Comparison of ENCODE assay signal across 8 cellular contexts in the genomic region with DNA sequence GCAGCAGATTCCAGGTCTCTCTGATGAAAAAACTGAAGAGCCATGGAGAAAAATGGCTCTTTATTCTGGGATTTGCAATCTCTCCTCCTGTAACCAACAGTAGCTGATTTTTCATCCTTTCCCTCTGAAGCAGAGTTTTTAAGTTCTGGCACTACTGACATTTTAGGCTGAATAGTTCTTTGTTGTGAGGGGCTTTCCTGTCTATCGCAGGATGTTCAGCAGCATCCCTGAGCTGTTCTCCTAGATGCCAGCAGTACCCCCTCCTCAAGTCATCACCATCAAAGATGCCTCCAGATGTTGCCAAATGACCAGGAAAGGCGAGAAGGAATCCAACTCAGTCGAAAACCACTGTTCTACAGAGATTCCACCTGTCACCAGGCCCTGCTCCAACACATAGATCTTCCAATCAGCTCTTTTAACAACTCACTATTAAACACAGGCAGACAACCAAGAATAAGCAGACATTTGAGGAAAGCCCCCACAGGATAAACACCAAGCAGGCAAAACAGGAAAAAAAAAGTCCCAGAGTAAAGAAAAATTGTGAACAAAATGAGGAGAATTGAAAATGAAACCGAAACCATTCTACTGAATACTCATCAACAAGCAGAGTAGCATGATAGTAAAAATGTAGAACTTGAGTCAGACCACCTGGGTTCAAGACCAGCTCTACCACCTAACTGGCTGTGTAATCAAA.
A peak's percentile ranks its signal among the peaks of the same experiment; 100 is the strongest.
DNase-seq lines count a peak whose midpoint lies in the region; ATAC-seq and TF ChIP-seq lines count a peak whose summit lies in the region.

No MANE protein-coding gene starts in this region.

- no peaks in the 10 kb centered on the region for H4K20me1 ChIP-seq in BLaER1 treated with 17β-estradiol and CSF1 and Interleukin-3, amounts not matched to agents 10 nM and 100 nM

- peak overlapping the region in 10 of 11 experiments; percentile 2 to 61 (median 30); a peak in 13 of 22 replicates for H3K27ac ChIP-seq in BLaER1 treated with 17β-estradiol and CSF1 and Interleukin-3, amounts not matched to agents 10 nM and 100 nM
- H3K27ac ChIP-seq in duodenal mucosa (ENCODE audit: low read depth, low read length) (no peak overlapping the region), sigmoid colon (peak overlapping the region; percentile 61 to 75 (median 68))

- H3K9me3 ChIP-seq in BLaER1 treated with 17β-estradiol and CSF1 and Interleukin-3, amounts not matched to agents 10 nM and 100 nM (replicated peaks in 1 of 11), result no peaks in the 10 kb centered on the region
- H3K9me3 ChIP-seq in duodenal mucosa (ENCODE audit: control insufficient read depth in 1 of 2, low read length in 2 of 2) (no peaks in the 10 kb centered on the region), sigmoid colon (no peaks in the 10 kb centered on the region)

- H3K9ac ChIP-seq in BLaER1 treated with 17β-estradiol and CSF1 and Interleukin-3, amounts not matched to agents 10 nM and 100 nM, result peak overlapping the region in 6 of 11 experiments; percentile 6 to 47 (median 38); a peak in 10 of 22 replicates
- peak overlapping the region in 1 of 2 donors; percentile 35 for H3K9ac ChIP-seq in duodenal mucosa (ENCODE audit: low read depth in 1 of 2, low read length in 2 of 2)

- no peaks in the 10 kb centered on the region for H3K27me3 ChIP-seq in BLaER1 treated with 17β-estradiol and CSF1 and Interleukin-3, amounts not matched to agents 10 nM and 100 nM
- H3K27me3 ChIP-seq in duodenal mucosa (ENCODE audit: control insufficient read depth in 1 of 2, insufficient read depth in 2 of 2, low read length in 2 of 2) (no peaks in the 10 kb centered on the region), sigmoid colon (no peaks in the 10 kb centered on the region)

- DNase-seq in NB4 (ENCODE audit: low read depth), result peak; percentile 1
- DNase-seq in sigmoid colon, result no peak
- DNase-seq in NCI-H2171 treated with DMSO at 0.1 percent for 48 hours (lab: John Stamatoyannopoulos, UW), result no peak
- DNase-seq in NCI-H1694 (lab: John Stamatoyannopoulos, UW), result no peak
- no peak for DNase-seq in activated CD4-positive, CD25-positive, alpha-beta regulatory T cell treated with anti-CD3 and anti-CD28 coated beads, Interleukin-2, amount 50 U/mL, for 72 hours

- H3K4me3 ChIP-seq in BLaER1 treated with 17β-estradiol and CSF1 and Interleukin-3, amounts not matched to agents 10 nM and 100 nM, result peak overlapping the region in 3 of 10 experiments; percentile 11 to 30 (median 11); a peak in 3 of 20 replicates
- H3K4me3 ChIP-seq in NB4 (ENCODE audit: low read depth, low read length) (no peak overlapping the region), duodenal mucosa (ENCODE audit: low read depth in 1 of 2, low read length in 2 of 2) (peak overlapping the region; percentile 23 to 34), sigmoid colon (peak overlapping the region in 3 of 4 donors; percentile 24 to 32 (median 31))

- ATAC-seq in GM21381 (IDR thresholded peaks at IDR 0.05; ENCODE audit: unreplicated experiment), result peak; percentile 50

- no peak for TF ChIP-seq EP300 in sigmoid colon (IDR thresholded peaks at IDR 0.05)

- TF ChIP-seq CTCF in NB4 (IDR thresholded peaks at IDR 0.05; ENCODE audit: low read depth, low read length), result no peak
- no peak for TF ChIP-seq CTCF in sigmoid colon (IDR thresholded peaks at IDR 0.05)

- H3K36me3 ChIP-seq in BLaER1 treated with 17β-estradiol and CSF1 and Interleukin-3, amounts not matched to agents 10 nM and 100 nM, result no peaks in the 10 kb centered on the region
- no peaks in the 10 kb centered on the region for H3K36me3 ChIP-seq in duodenal mucosa (ENCODE audit: control insufficient read depth in 1 of 2, insufficient read depth in 2 of 2, low read length in 2 of 2)
- no peaks in the 10 kb centered on the region for H3K36me3 ChIP-seq in sigmoid colon

- H3K4me1 ChIP-seq in BLaER1 treated with 17β-estradiol and CSF1 and Interleukin-3, amounts not matched to agents 10 nM and 100 nM, result peaks cover 11 to 44% (median 29%) of the 10 kb centered on the region in 10 experiments; a peak in 18 of 20 replicates
- H3K4me1 ChIP-seq in duodenal mucosa (ENCODE audit: control insufficient read depth in 1 of 2, insufficient read depth in 2 of 2, low read length in 2 of 2) (peaks cover 0 to 8% of the 10 kb centered on the region in 2 donors), sigmoid colon (peaks cover 0 to 42% (median 33%) of the 10 kb centered on the region in 4 donors)

- H3K4me2 ChIP-seq in BLaER1 treated with 17β-estradiol and CSF1 and Interleukin-3, amounts not matched to agents 10 nM and 100 nM, result peak overlapping the region; percentile 46 to 86 (median 66)

- no peak for TF ChIP-seq POLR2A in NB4 (IDR thresholded peaks at IDR 0.05; ENCODE audit: extremely low read depth, insufficient read length)
- no peak for TF ChIP-seq POLR2A in sigmoid colon (IDR thresholded peaks at IDR 0.05)

- intact Hi-C loops in sigmoid colon (cut with DNase I), result loop anchor here (2.0 kb wide), 2 partner anchors 435 to 619 kb away; no protein-coding TSS in a partner anchor

- WGBS in sigmoid colon, 2 donors, result 73 to 75% methylated on average over 4 of the region's 4 CpGs
